ENCODE assay signal across 23 cellular contexts in genomic region chr7:87083865-87084519, GRCh38. TPM values are rescaled to one million over a fixed set of nuclear protein-coding genes. Genes with fewer than 3 reads are reported as not detected.
DNase-seq lines count a peak whose midpoint lies in the region; ATAC-seq, FAIRE-seq and TF ChIP-seq lines count a peak whose summit lies in the region.
"Had no signal": no experiment of that assay in that cellular context is flagged by ENCODE, and none has a peak within 500 bp of the region (broad histone marks: within the 10 kb centered on the region; RNA-seq: fewer than 3 reads in every experiment).

No MANE protein-coding gene starts in this region.

- TF ChIP-seq CTCF in cardiac fibroblast (IDR thresholded peaks at IDR 0.05; ENCODE audit: low read depth, low read length) (no peak), RWPE1 (conservative IDR thresholded peaks at IDR 0.05; ENCODE audit: low read depth) (no peak), pancreas (IDR thresholded peaks at IDR 0.05) (no peak)

- ATAC-seq in activated naive CD4-positive, alpha-beta T cell treated with anti-CD3 and anti-CD28 coated beads, Interleukin-2, amount 50 U/mL, for 72 hours, result peak; percentile 51 to 93
- ATAC-seq in stimulated activated naive CD8-positive, alpha-beta T cell treated with anti-CD3 and anti-CD28 coated beads, Interleukin-15, amount 100 ng/mL, for 72 hours, result peak; percentile 60
- no peak for ATAC-seq in pancreas
- ATAC-seq: left lobe of liver, mucosa of descending colon had no signal

- no peak overlapping the region for H3K27ac Mint-ChIP-seq in activated naive CD4-positive, alpha-beta T cell treated with anti-CD3 and anti-CD28 coated beads, Interleukin-2, amount 50 U/mL, for 72 hours
- H3K27ac Mint-ChIP-seq in activated naive CD4-positive, alpha-beta T cell treated with anti-CD3 and anti-CD28 coated beads for 36 hours, result no peak overlapping the region
- H3K27ac Mint-ChIP-seq in stimulated activated naive CD8-positive, alpha-beta T cell treated with anti-CD3 and anti-CD28 coated beads, Interleukin-15, amount 100 ng/mL, for 72 hours, result peak overlapping the region; percentile 5 to 60
- H3K27ac Mint-ChIP-seq: CD4-positive, alpha-beta T cell; endodermal cell; IgD-negative memory B cell had no signal

- no peak for FAIRE-seq in pancreas (lab: Jason Lieb, UNC)
- FAIRE-seq: frontal cortex, TTC549 had no signal

- DNase-seq in activated naive CD4-positive, alpha-beta T cell treated with anti-CD3 and anti-CD28 coated beads, Interleukin-2, amount 50 U/mL, for 72 hours (ENCODE audit: low spot score in 2 of 2), result no peak
- no peak for DNase-seq in activated naive CD4-positive, alpha-beta T cell treated with anti-CD3 and anti-CD28 coated beads for 36 hours
- DNase-seq in HT1080 (ENCODE audit: low read depth), result peak; percentile 74
- DNase-seq in cardiac fibroblast (ENCODE audit: low read depth in 2 of 2), result peak; percentile 4 to 16
- no peak for DNase-seq in stimulated activated naive CD8-positive, alpha-beta T cell treated with anti-CD3 and anti-CD28 coated beads, Interleukin-15, amount 100 ng/mL, for 72 hours
- no peak for DNase-seq in RWPE1 (ENCODE audit: low spot score)
- DNase-seq in pancreas, result no peak
- DNase-seq in GOT3 (lab: John Stamatoyannopoulos, UW), result no peak
- DNase-seq: activated CD4-positive, alpha-beta T cell treated with anti-CD3 and anti-CD28 coated beads, Interleukin-2, amount 50 U/mL, for 1 hour; CD4-positive, alpha-beta T cell; DMS53; endodermal cell; mucosa of descending colon; NCI-H1048; NCI-H2107; NCI-H526 treated with DMSO at 0.1 percent for 48 hours; retina; SK-N-SH; stomach had no signal

- H3K4me3 Mint-ChIP-seq in activated naive CD4-positive, alpha-beta T cell treated with anti-CD3 and anti-CD28 coated beads for 36 hours, result no peak overlapping the region
- H3K4me3 Mint-ChIP-seq in stimulated activated naive CD8-positive, alpha-beta T cell treated with anti-CD3 and anti-CD28 coated beads, Interleukin-15, amount 100 ng/mL, for 72 hours, result no peak overlapping the region
- H3K4me3 Mint-ChIP-seq: CD4-positive, alpha-beta T cell; endodermal cell; IgD-negative memory B cell had no signal

- H3K4me3 ChIP-seq in cardiac fibroblast (replicated peaks in 1 of 2; ENCODE audit: low read depth in 2 of 2, low read length in 2 of 2), result no peak overlapping the region
- H3K4me3 ChIP-seq in pancreas, result no peak overlapping the region
- H3K4me3 ChIP-seq: mucosa of descending colon, stomach had no signal

- peaks cover 6% of the 10 kb centered on the region for H3K27me3 Mint-ChIP-seq in activated naive CD4-positive, alpha-beta T cell treated with anti-CD3 and anti-CD28 coated beads for 36 hours (ENCODE audit: low read depth)
- peaks cover 11% of the 10 kb centered on the region for H3K27me3 Mint-ChIP-seq in stimulated activated naive CD8-positive, alpha-beta T cell treated with anti-CD3 and anti-CD28 coated beads, Interleukin-15, amount 100 ng/mL, for 72 hours
- H3K27me3 Mint-ChIP-seq: IgD-negative memory B cell had no signal

- H3K9me3 Mint-ChIP-seq in activated naive CD4-positive, alpha-beta T cell treated with anti-CD3 and anti-CD28 coated beads, Interleukin-2, amount 50 U/mL, for 72 hours, result no peaks in the 10 kb centered on the region
- no peaks in the 10 kb centered on the region for H3K9me3 Mint-ChIP-seq in activated naive CD4-positive, alpha-beta T cell treated with anti-CD3 and anti-CD28 coated beads for 36 hours
- H3K9me3 Mint-ChIP-seq in stimulated activated naive CD8-positive, alpha-beta T cell treated with anti-CD3 and anti-CD28 coated beads, Interleukin-15, amount 100 ng/mL, for 72 hours, result no peaks in the 10 kb centered on the region
- H3K9me3 Mint-ChIP-seq: CD4-positive, alpha-beta T cell had no signal

- CTCF ChIA-PET in activated naive CD4-positive, alpha-beta T cell treated with anti-CD3 and anti-CD28 coated beads for 36 hours (lab: Charles Lee), result interaction anchor here (1.1 kb wide), 1 partner anchor 63 kb away, joined by 3 read pairs; no protein-coding TSS in a partner anchor
- CTCF ChIA-PET in RWPE1 (lab: Yijun Ruan, JAX), result interaction anchor here (1.0 kb wide), 1 partner anchor 64 kb away, joined by 4 read pairs; no protein-coding TSS in a partner anchor

- intact Hi-C loops in activated naive CD4-positive, alpha-beta T cell treated with anti-CD3 and anti-CD28 coated beads for 36 hours (cut with micrococcal nuclease), result no loop called here
- intact Hi-C loops in pancreas (cut with DNase I), result no loop called here

- peaks cover 8% of the 10 kb centered on the region for H3K4me1 Mint-ChIP-seq in activated naive CD4-positive, alpha-beta T cell treated with anti-CD3 and anti-CD28 coated beads for 36 hours (ENCODE audit: low read depth)
- H3K4me1 Mint-ChIP-seq in stimulated activated naive CD8-positive, alpha-beta T cell treated with anti-CD3 and anti-CD28 coated beads, Interleukin-15, amount 100 ng/mL, for 72 hours, result peaks cover 9% of the 10 kb centered on the region
- H3K4me1 Mint-ChIP-seq: endodermal cell, IgD-negative memory B cell had no signal

- H3K4me1 ChIP-seq in pancreas, result no peaks in the 10 kb centered on the region
- H3K4me1 ChIP-seq: stomach had no signal

- POLR2A ChIA-PET in RWPE1 (lab: Yijun Ruan, JAX; ENCODE audit: low non-redundant PET), result no interaction called here

- no peaks in the 10 kb centered on the region for H3K36me3 ChIP-seq in pancreas
- H3K36me3 ChIP-seq: stomach had no signal

- WGBS in pancreas, 2 donors, result 80 to 87% methylated on average over 5 of the region's 5 CpGs

- H3K36me3 Mint-ChIP-seq in activated naive CD4-positive, alpha-beta T cell treated with anti-CD3 and anti-CD28 coated beads, Interleukin-2, amount 50 U/mL, for 72 hours, result no peaks in the 10 kb centered on the region
- H3K36me3 Mint-ChIP-seq in activated naive CD4-positive, alpha-beta T cell treated with anti-CD3 and anti-CD28 coated beads for 36 hours (ENCODE audit: low read depth), result no peaks in the 10 kb centered on the region

- no peaks in the 10 kb centered on the region for H3K27me3 ChIP-seq in pancreas
- H3K27me3 ChIP-seq: stomach had no signal

- no peaks in the 10 kb centered on the region for H3K9me3 ChIP-seq in pancreas
- H3K9me3 ChIP-seq: mucosa of descending colon, SK-N-SH had no signal

- H3K27ac ChIP-seq in RWPE1 (no peak overlapping the region), pancreas (no peak overlapping the region)
- H3K27ac ChIP-seq: stomach had no signal

RNA-seq across cellular contexts. Expression of gene ELAPOR2, which starts 24.5 kb away (rescaled TPM):
- 1 to 10 TPM; 2.3 to 4.1 TPM for total RNA-seq in activated naive CD4-positive, alpha-beta T cell treated with anti-CD3 and anti-CD28 coated beads, Interleukin-2, amount 50 U/mL, for 72 hours
- total RNA-seq in activated naive CD4-positive, alpha-beta T cell treated with anti-CD3 and anti-CD28 coated beads for 36 hours, result 1 to 10 TPM; 3.2 to 3.9 TPM
- 6.7 and 7.7 TPM in 2 replicates for total RNA-seq in HT1080 (2014; rRNA removed; shearing (Covaris generic))
- 8.3 and 10.3 TPM in 2 replicates for polyA plus RNA-seq in HT1080 (2015; cell fraction: cytosol; rRNA removed)
- 19.3 and 24.5 TPM in 2 replicates for polyA plus RNA-seq in HT1080 (2015; cell fraction: nucleus; rRNA removed)
- 10 to 100 TPM in 2 of 6 donors, 1 to 10 TPM in 4; 2.6 to 10.3 (median 4.0) TPM for total RNA-seq in pancreas
- 1 to 10 TPM; 1.6 to 3.2 TPM for polyA plus RNA-seq in pancreas

Comparison
In these comparisons a context has a peak if more than half of its experiments do, and no peak if none do; other contexts are left out.
1. ATAC-seq: peak in activated naive CD4-positive, alpha-beta T cell treated with anti-CD3 and anti-CD28 coated beads, Interleukin-2, amount 50 U/mL, for 72 hours (2 of 2) and stimulated activated naive CD8-positive, alpha-beta T cell treated with anti-CD3 and anti-CD28 coated beads, Interleukin-15, amount 100 ng/mL, for 72 hours (single experiment); none in pancreas (0 of 4).
2. DNase-seq: peak in HT1080 (single experiment) and cardiac fibroblast (2 of 2); none in activated naive CD4-positive, alpha-beta T cell treated with anti-CD3 and anti-CD28 coated beads, Interleukin-2, amount 50 U/mL, for 72 hours (0 of 2), activated naive CD4-positive, alpha-beta T cell treated with anti-CD3 and anti-CD28 coated beads for 36 hours (single experiment), stimulated activated naive CD8-positive, alpha-beta T cell treated with anti-CD3 and anti-CD28 coated beads, Interleukin-15, amount 100 ng/mL, for 72 hours (0 of 2), RWPE1 (single experiment), pancreas (0 of 6) and GOT3 (single experiment).
3. H3K27ac Mint-ChIP-seq: peak in stimulated activated naive CD8-positive, alpha-beta T cell treated with anti-CD3 and anti-CD28 coated beads, Interleukin-15, amount 100 ng/mL, for 72 hours (2 of 2); none in activated naive CD4-positive, alpha-beta T cell treated with anti-CD3 and anti-CD28 coated beads, Interleukin-2, amount 50 U/mL, for 72 hours (0 of 2) and activated naive CD4-positive, alpha-beta T cell treated with anti-CD3 and anti-CD28 coated beads for 36 hours (single experiment).